8 cellular contexts compared by ENCODE assay signal in the genomic region with DNA sequence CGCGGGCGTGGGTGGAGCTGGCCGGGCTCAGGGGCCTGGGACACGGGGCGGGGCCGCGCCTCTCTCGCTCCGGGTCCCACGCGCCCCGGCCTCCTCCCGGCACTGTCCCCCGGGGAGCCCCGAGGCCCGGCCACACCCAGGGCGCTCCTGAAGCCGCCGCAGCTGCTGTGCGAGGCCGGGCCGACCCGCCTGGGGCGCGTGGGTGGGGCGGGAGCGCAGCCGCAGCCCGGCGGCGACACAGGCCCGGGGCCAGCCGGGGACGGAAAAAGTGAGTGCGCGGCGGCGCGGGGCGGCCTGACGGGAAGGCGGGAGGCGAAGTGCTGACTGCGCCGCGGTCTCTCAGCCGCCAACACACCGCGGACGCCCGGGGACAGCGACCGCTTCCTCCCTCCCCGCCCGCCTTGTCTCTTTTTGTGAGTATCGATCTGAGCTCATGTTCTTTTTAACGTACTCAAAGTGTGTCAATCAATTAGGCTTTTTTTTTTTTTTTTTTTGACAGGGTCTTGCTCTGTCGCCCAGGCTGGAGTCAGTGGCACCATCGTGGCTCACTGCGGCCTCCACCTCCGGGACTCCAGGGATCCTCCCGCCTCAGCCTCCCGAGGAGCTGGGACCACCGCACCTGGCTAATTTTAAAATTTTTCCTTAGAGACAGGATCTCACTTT.
A peak's percentile ranks its signal among the peaks of the same experiment; 100 is the strongest.
DNase-seq lines count a peak whose midpoint lies in the region; ATAC-seq lines count a peak whose summit lies in the region.

No MANE protein-coding gene starts in this region.

- H3K4me1 Mint-ChIP-seq in T-helper 2 cell treated with Interferon-gamma antibody and Interleukin-4, amounts not matched to agents 5 μg/mL and 100 μg/mL, for 36 hours (ENCODE audit: low read depth), result peaks cover 25% of the 10 kb centered on the region

- H3K36me3 Mint-ChIP-seq in T-helper 2 cell treated with Interferon-gamma antibody and Interleukin-4, amounts not matched to agents 5 μg/mL and 100 μg/mL, for 36 hours (ENCODE audit: low read depth), result no peaks in the 10 kb centered on the region

- peaks cover 39% of the 10 kb centered on the region for H3K27me3 ChIP-seq in iPS-20b (ENCODE audit: insufficient read depth, low read length)

- peak overlapping the region; percentile 60; the same call in 1 of the 2 replicates for H3K4me3 ChIP-seq in iPS-20b (ENCODE audit: low read length)

- H3K9ac ChIP-seq in iPS-20b (ENCODE audit: low read depth, low read length), result no peak overlapping the region

- H3K36me3 ChIP-seq in iPS-20b (ENCODE audit: insufficient read depth, low read depth, low read length), result no peaks in the 10 kb centered on the region

- peak; percentile 67 for ATAC-seq in HG03280 (IDR thresholded peaks at IDR 0.05; ENCODE audit: unreplicated experiment)

- H3K27ac Mint-ChIP-seq in T-helper 2 cell treated with Interferon-gamma antibody and Interleukin-4, amounts not matched to agents 5 μg/mL and 100 μg/mL, for 36 hours, result peak overlapping the region; percentile 89

- no peaks in the 10 kb centered on the region for H3K9me3 ChIP-seq in iPS-20b (ENCODE audit: insufficient read depth, low read depth, low read length)

- DNase-seq in NCI-H524 (lab: John Stamatoyannopoulos, UW) (peak; percentile 6 to 18), NCI-H524 treated with DMSO at 0.1 percent for 48 hours (lab: John Stamatoyannopoulos, UW) (no peak), astrocyte of the hippocampus (ENCODE audit: low read depth, low spot score) (peak; percentile 83), Kasumi-1 (lab: John Stamatoyannopoulos, UW) (no peak)
- DNase-seq in T-helper 2 cell treated with Interferon-gamma antibody and Interleukin-4, amounts not matched to agents 5 μg/mL and 100 μg/mL, for 36 hours (ENCODE audit: low spot score), result peak; percentile 96
- peak; percentile 75 to 76 for DNase-seq in stimulated activated CD4-positive, alpha-beta T cell treated with anti-CD3 and anti-CD28 coated beads, Interleukin-15, amount 100 ng/mL, for 1 hour (ENCODE audit: low read depth in 1 of 2, low spot score in 1 of 2)

- no peaks in the 10 kb centered on the region for H3K9me3 Mint-ChIP-seq in T-helper 2 cell treated with Interferon-gamma antibody and Interleukin-4, amounts not matched to agents 5 μg/mL and 100 μg/mL, for 36 hours

- peaks cover 2% of the 10 kb centered on the region for H3K27me3 Mint-ChIP-seq in T-helper 2 cell treated with Interferon-gamma antibody and Interleukin-4, amounts not matched to agents 5 μg/mL and 100 μg/mL, for 36 hours (ENCODE audit: low read depth)

- peak overlapping the region; percentile 73 for H3K4me3 Mint-ChIP-seq in T-helper 2 cell treated with Interferon-gamma antibody and Interleukin-4, amounts not matched to agents 5 μg/mL and 100 μg/mL, for 36 hours

- no peak overlapping the region for H3K27ac ChIP-seq in iPS-20b (ENCODE audit: low read length)

- no peaks in the 10 kb centered on the region for H3K4me1 ChIP-seq in iPS-20b (ENCODE audit: insufficient read depth, low read length)

Comparison
In these comparisons a context has a peak if more than half of its experiments do, and no peak if none do; other contexts are left out.
1. DNase-seq: peak in NCI-H524 (2 of 2), T-helper 2 cell treated with Interferon-gamma antibody and Interleukin-4, amounts not matched to agents 5 μg/mL and 100 μg/mL, for 36 hours (single experiment), astrocyte of the hippocampus (single experiment) and stimulated activated CD4-positive, alpha-beta T cell treated with anti-CD3 and anti-CD28 coated beads, Interleukin-15, amount 100 ng/mL, for 1 hour (2 of 2); none in NCI-H524 treated with DMSO at 0.1 percent for 48 hours (single experiment) and Kasumi-1 (0 of 2).